In the genomic region with DNA sequence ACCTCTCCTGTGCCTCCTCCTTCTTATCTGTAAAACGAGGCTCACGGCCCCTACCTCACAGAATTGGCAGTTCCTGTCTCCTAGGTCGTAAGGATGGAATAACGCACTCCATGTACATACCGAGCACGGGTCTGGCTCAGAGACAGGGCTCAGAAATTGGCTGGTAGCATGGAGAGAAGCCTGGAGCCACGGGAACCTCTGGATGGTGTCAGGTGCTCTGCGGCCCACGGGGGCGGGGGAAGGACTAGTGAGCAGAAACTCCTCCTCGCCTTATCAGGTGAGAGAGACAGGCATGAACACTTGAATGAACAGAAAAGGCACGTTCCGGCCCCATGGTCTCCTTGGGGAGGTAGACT, we compare ENCODE assay signal across 9 cellular contexts. TPM values are rescaled to one million over a fixed set of nuclear protein-coding genes. Genes with fewer than 3 reads are reported as not detected.
DNase-seq lines count a peak whose midpoint lies in the region; ATAC-seq and TF ChIP-seq lines count a peak whose summit lies in the region.
"Had no signal": no experiment of that assay in that cellular context is flagged by ENCODE, and none has a peak within 500 bp of the region (broad histone marks: within the 10 kb centered on the region; RNA-seq: fewer than 3 reads in every experiment).

No MANE protein-coding gene starts in this region.

- H3K27me3 ChIP-seq in BLaER1: no peaks in the 10 kb centered on the region
- H3K27me3 ChIP-seq in dorsolateral prefrontal cortex: no peaks in the 10 kb centered on the region
- peaks cover 11% of the 10 kb centered on the region for H3K27me3 ChIP-seq in mucosa of stomach (ENCODE audit: control insufficient read depth, insufficient read depth, low read length)

- H3K4me3 ChIP-seq in BLaER1 (peak overlapping the region; percentile 57), dorsolateral prefrontal cortex (peak overlapping the region; percentile 34 to 79 (median 64)), mucosa of stomach (ENCODE audit: low read length) (peak overlapping the region; percentile 18)

- H3K9ac ChIP-seq in BLaER1 (peak overlapping the region; percentile 72), mucosa of stomach (ENCODE audit: low read length) (peak overlapping the region; percentile 70)

- peak overlapping the region; percentile 91 for H3K4me2 ChIP-seq in BLaER1

- in situ Hi-C loops in GM13977 (cut with MboI; ENCODE audit: low pct_unique_long_range_greater_than_20kb, low sequenced_read_pairs, unreplicated experiment): loop anchor here (5.0 kb wide), 1 partner anchor 351 kb away; no protein-coding TSS in a partner anchor

- H3K4me1 ChIP-seq in BLaER1 (peaks cover 39% of the 10 kb centered on the region), mucosa of stomach (ENCODE audit: control insufficient read depth, insufficient read depth, low read length) (peaks cover 13% of the 10 kb centered on the region)

- H3K36me3 ChIP-seq in BLaER1: no peaks in the 10 kb centered on the region
- no peaks in the 10 kb centered on the region for H3K36me3 ChIP-seq in mucosa of stomach (ENCODE audit: control insufficient read depth, insufficient read depth, low read length)

- H4K20me1 ChIP-seq in BLaER1: no peaks in the 10 kb centered on the region

- intact Hi-C loops in dorsolateral prefrontal cortex (cut with DNase I): loop anchor here (1.0 to 10.0 kb wide), 8 partner anchors 56 to 679 kb away; a partner anchor contains a TSS

- TF ChIP-seq CTCF in dorsolateral prefrontal cortex (IDR thresholded peaks at IDR 0.05 in 54 of 56, conservative IDR thresholded peaks at IDR 0.05 in 2 of 56; ENCODE audit: low read depth in 1 of 56, partially characterized antibody in 56 of 56) (no peak), GM13977 (IDR thresholded peaks at IDR 0.05; ENCODE audit: extremely low read depth, insufficient read depth, missing control alignments) (no peak)

- no peaks in the 10 kb centered on the region for H3K9me3 ChIP-seq in BLaER1
- no peaks in the 10 kb centered on the region for H3K9me3 ChIP-seq in mucosa of stomach (ENCODE audit: control insufficient read depth, low read length)

- peak; percentile 58 for DNase-seq in NCI-H510A treated with DMSO at 0.1 percent for 48 hours (lab: John Stamatoyannopoulos, UW)
- DNase-seq in dorsolateral prefrontal cortex: peak in 2 of 10 donors; percentile 46 to 59
- no peak for DNase-seq in GM13977 (ENCODE audit: low spot score)
- DNase-seq in putamen (ENCODE audit: low spot score): no peak

- H3K27ac ChIP-seq in BLaER1 (no peak overlapping the region), dorsolateral prefrontal cortex (peak overlapping the region in 53 of 59 donors; percentile 9 to 87 (median 70))

- ATAC-seq in GM21447 (IDR thresholded peaks at IDR 0.05; ENCODE audit: unreplicated experiment) (peak; percentile 17), GM19328 (IDR thresholded peaks at IDR 0.05; ENCODE audit: unreplicated experiment) (no peak)

RNA-seq across cellular contexts. Expression of a gene that starts 15.4 kb away (rescaled TPM):
- 1 to 10 TPM in 1 of 120 experiments, under 1 TPM in 87, not detected in 32; 0.13 to 1.0 (median 0.43) TPM for total RNA-seq in dorsolateral prefrontal cortex
- total RNA-seq: mononuclear cell had no signal
